In the genomic region with DNA sequence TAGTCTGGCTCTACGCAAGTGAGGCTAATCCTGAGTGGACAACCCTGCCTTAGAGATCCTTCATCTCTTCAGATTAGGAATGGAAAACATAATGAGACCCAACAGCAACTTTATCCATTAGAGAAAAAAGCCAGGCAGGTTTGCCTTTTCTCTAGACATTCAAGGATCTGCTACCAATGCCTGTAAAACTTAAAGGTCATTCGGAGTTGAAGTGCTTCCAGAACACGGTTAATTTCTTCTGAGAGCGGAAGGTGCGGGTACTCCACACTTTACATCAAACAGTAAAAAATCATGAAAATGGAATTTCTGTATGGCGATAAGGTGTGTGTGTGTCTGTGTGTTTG, we compare ENCODE assay signal across 1 cellular context.
TF ChIP-seq lines count a peak whose summit lies in the region.

No MANE protein-coding gene starts in this region.

TF ChIP-seq in GM12878, 131 proteins besides CTCF, POLR2A, EP300 and RAD21 (continued from another document):
- TF ChIP-seq, protein P1, sequence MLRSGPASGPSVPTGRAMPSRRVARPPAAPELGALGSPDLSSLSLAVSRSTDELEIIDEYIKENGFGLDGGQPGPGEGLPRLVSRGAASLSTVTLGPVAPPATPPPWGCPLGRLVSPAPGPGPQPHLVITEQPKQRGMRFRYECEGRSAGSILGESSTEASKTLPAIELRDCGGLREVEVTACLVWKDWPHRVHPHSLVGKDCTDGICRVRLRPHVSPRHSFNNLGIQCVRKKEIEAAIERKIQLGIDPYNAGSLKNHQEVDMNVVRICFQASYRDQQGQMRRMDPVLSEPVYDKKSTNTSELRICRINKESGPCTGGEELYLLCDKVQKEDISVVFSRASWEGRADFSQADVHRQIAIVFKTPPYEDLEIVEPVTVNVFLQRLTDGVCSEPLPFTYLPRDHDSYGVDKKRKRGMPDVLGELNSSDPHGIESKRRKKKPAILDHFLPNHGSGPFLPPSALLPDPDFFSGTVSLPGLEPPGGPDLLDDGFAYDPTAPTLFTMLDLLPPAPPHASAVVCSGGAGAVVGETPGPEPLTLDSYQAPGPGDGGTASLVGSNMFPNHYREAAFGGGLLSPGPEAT (IDR thresholded peaks at IDR 0.05; ENCODE audit: low read depth), result no peak
- TF ChIP-seq, protein P2, sequence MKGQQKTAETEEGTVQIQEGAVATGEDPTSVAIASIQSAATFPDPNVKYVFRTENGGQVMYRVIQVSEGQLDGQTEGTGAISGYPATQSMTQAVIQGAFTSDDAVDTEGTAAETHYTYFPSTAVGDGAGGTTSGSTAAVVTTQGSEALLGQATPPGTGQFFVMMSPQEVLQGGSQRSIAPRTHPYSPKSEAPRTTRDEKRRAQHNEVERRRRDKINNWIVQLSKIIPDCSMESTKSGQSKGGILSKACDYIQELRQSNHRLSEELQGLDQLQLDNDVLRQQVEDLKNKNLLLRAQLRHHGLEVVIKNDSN (IDR thresholded peaks at IDR 0.05; ENCODE audit: borderline replicate concordance, extremely low read length, insufficient read depth, low read depth, low read length), result no peak
- no peak for TF ChIP-seq SMC3 (IDR thresholded peaks at IDR 0.05; ENCODE audit: borderline replicate concordance, low read length)
- no peak for TF ChIP-seq SUZ12 (IDR thresholded peaks at IDR 0.05; ENCODE audit: unreplicated experiment)
- TF ChIP-seq KAT2A (conservative IDR thresholded peaks at IDR 0.05; ENCODE audit: control insufficient read depth, low read depth, low read length), result no peak
